8 cellular contexts compared by ENCODE assay signal in genomic region chr14:31934767-31935266, GRCh38.
DNase-seq lines count a peak whose midpoint lies in the region; TF ChIP-seq lines count a peak whose summit lies in the region.

No MANE protein-coding gene starts in this region.

- H3K4me3 ChIP-seq in MM.1S (ENCODE audit: low read length) (no peak overlapping the region), skeletal muscle cell (ENCODE audit: low read depth, low read length) (no peak overlapping the region)

- H2AFZ ChIP-seq in MM.1S (ENCODE audit: low read length), result no peak overlapping the region

- H4K20me1 ChIP-seq in MM.1S (ENCODE audit: insufficient read depth, low read length), result no peaks in the 10 kb centered on the region

- H3K27ac ChIP-seq in MM.1S (ENCODE audit: low read length), result no peak overlapping the region

- no peaks in the 10 kb centered on the region for H3F3A ChIP-seq in MM.1S (ENCODE audit: insufficient read depth, low read length)

- H3K9me3 ChIP-seq in MM.1S (replicated peaks; ENCODE audit: insufficient read depth, low read length), result no peaks in the 10 kb centered on the region

- no peak overlapping the region for H3K4me2 ChIP-seq in MM.1S (ENCODE audit: low read depth, low read length)

- DNase-seq in DMS 273 (lab: John Stamatoyannopoulos, UW; ENCODE audit: unreplicated experiment) (peak; percentile 83), MM.1S (peak; percentile 21), SK-N-DZ (ENCODE audit: low spot score) (peak; percentile 64), head of caudate nucleus (peak in 27 of 42 donors; percentile 8 to 69 (median 39)), skeletal muscle cell (ENCODE audit: low read depth) (peak; percentile 36), HPDE6-E6E7 (ENCODE audit: extremely low spot score) (no peak), NAMALWA (ENCODE audit: low spot score) (no peak)
- no peak for DNase-seq in activated CD4-positive, alpha-beta T cell treated with anti-CD3 and anti-CD28 coated beads, Interleukin-2, amount 50 U/mL, for 1 hour

- no peaks in the 10 kb centered on the region for H3K79me2 ChIP-seq in MM.1S (ENCODE audit: low read length)

- no peaks in the 10 kb centered on the region for H3K36me3 ChIP-seq in MM.1S (replicated peaks; ENCODE audit: insufficient read depth, low read length)

- H3K9ac ChIP-seq in MM.1S (ENCODE audit: low read length), result no peak overlapping the region

- no peaks in the 10 kb centered on the region for H3K27me3 ChIP-seq in MM.1S (replicated peaks; ENCODE audit: insufficient read depth, low read length)

- H3K4me1 ChIP-seq in MM.1S (ENCODE audit: low read length), result no peaks in the 10 kb centered on the region

- intact Hi-C loops in head of caudate nucleus (cut with DNase I), result loop anchor here (5.0 kb wide), 1 partner anchor 317 kb away; no protein-coding TSS in a partner anchor

- no peak for TF ChIP-seq CTCF in MM.1S (IDR thresholded peaks at IDR 0.05; ENCODE audit: low read length)

- no peaks in the 10 kb centered on the region for H3K9me2 ChIP-seq in MM.1S (replicated peaks; ENCODE audit: insufficient read depth, low read length)

Comparison
In these comparisons a context has a peak if more than half of its experiments do, and no peak if none do; other contexts are left out.
1. DNase-seq: peak in DMS 273 (single experiment), MM.1S (single experiment), SK-N-DZ (single experiment), head of caudate nucleus (27 of 42) and skeletal muscle cell (single experiment); none in activated CD4-positive, alpha-beta T cell treated with anti-CD3 and anti-CD28 coated beads, Interleukin-2, amount 50 U/mL, for 1 hour (single experiment), HPDE6-E6E7 (single experiment) and NAMALWA (single experiment).